In the genomic region with DNA sequence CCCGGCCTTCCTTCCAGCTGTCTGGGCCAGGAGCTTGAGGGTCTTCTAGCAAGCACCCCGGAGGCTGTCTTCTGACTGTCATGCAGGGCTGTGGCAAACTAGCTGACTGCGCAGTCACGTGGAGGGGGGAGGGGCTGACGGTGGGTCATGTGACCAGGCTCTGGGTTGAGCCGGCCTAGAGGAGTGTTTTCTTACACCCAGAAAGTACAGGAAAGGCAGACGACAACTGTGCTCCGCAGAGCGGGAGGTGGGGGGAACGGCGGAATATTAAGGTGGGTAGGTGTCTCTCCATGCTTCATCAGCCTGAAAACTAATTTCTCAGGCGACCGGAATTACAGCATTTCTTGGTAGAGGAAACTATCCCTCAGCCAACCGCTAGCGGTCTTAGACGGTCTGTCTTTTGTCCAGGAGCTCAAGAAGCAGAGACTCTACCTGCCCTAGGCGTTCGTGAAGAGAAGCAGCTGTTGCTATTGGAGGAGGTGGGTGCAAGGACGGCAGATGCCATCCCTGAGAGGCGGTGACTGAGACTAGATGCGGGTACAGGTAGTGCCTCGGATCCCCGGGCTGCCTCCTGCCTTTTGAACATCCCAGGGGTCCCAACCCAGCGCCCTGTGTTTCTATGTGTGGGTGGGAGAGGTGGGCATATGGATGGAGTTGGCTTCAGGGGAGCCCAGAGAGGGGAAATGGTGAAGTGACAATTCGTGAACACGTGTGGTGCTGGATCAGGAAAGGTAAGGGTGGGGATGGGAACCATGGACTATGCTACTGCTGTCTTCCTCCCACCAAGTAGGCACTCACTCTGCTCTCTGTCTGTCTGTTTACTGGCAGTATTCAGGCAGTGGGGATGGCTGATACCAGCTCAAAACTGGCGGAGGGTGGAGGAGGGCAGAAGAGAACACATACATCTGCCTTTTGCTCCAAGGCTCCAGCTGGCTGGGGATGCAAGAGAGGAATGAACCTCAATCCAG, we compare ENCODE assay signal across 9 cellular contexts. TPM values are rescaled to one million over a fixed set of nuclear protein-coding genes. Genes with fewer than 3 reads are reported as not detected.
DNase-seq lines count a peak whose midpoint lies in the region; ATAC-seq and TF ChIP-seq lines count a peak whose summit lies in the region.
"Had no signal": no experiment of that assay in that cellular context is flagged by ENCODE, and none has a peak within 500 bp of the region (broad histone marks: within the 10 kb centered on the region; RNA-seq: fewer than 3 reads in every experiment).

No MANE protein-coding gene starts in this region.

- peaks cover 11% of the 10 kb centered on the region for H3K36me3 Mint-ChIP-seq in activated T-cell treated with anti-CD3 and anti-CD28 coated beads, Interleukin-2, amount 50 U/mL, for 4 hours (ENCODE audit: insufficient read depth)
- peaks cover 6 to 15% of the 10 kb centered on the region in 2 donors for H3K36me3 Mint-ChIP-seq in naive B cell

- H3K36me3 ChIP-seq in fibroblast of lung (ENCODE audit: control insufficient read depth, insufficient read depth, low read length): no peaks in the 10 kb centered on the region
- H3K36me3 ChIP-seq: BLaER1 had no signal

- H3K9me3 Mint-ChIP-seq in activated T-cell treated with anti-CD3 and anti-CD28 coated beads, Interleukin-2, amount 50 U/mL, for 4 hours: no peaks in the 10 kb centered on the region
- peaks cover 1 to 15% (median 3%) of the 10 kb centered on the region in 7 donors for H3K9me3 Mint-ChIP-seq in naive B cell

- H3K4me3 ChIP-seq in fibroblast of lung (replicated peaks in 1 of 4; ENCODE audit: control extremely low read depth in 1 of 4, insufficient read depth in 1 of 4, low read depth in 3 of 4, low read length in 4 of 4): peak overlapping the region; percentile 54 to 66 (median 59)
- H3K4me3 ChIP-seq: BLaER1 had no signal

- peak overlapping the region; percentile 50 for H3K27ac ChIP-seq in fibroblast of lung (ENCODE audit: insufficient read depth, low read length)
- H3K27ac ChIP-seq: BLaER1 had no signal

- H3K27me3 ChIP-seq in fibroblast of lung (ENCODE audit: control insufficient read depth, insufficient read depth, low read length): no peaks in the 10 kb centered on the region
- H3K27me3 ChIP-seq: BLaER1 had no signal

- no peaks in the 10 kb centered on the region for H3K9me3 ChIP-seq in fibroblast of lung (ENCODE audit: control insufficient read depth, insufficient read depth, low read depth, low read length)

- H2AFZ ChIP-seq in fibroblast of lung (ENCODE audit: low read length): peak overlapping the region; percentile 83

- H3K27me3 Mint-ChIP-seq in activated T-cell treated with anti-CD3 and anti-CD28 coated beads, Interleukin-2, amount 50 U/mL, for 4 hours (ENCODE audit: low read depth): no peaks in the 10 kb centered on the region
- H3K27me3 Mint-ChIP-seq in naive B cell: no peaks in the 10 kb centered on the region

- H3K79me2 ChIP-seq in fibroblast of lung (ENCODE audit: control insufficient read depth, insufficient read depth, low read length): no peaks in the 10 kb centered on the region

- H4K20me1 ChIP-seq in fibroblast of lung (ENCODE audit: control insufficient read depth, extremely low read depth, insufficient read depth, low read length): no peaks in the 10 kb centered on the region
- H4K20me1 ChIP-seq: BLaER1 had no signal

- H3K27ac Mint-ChIP-seq in naive B cell: peak overlapping the region; percentile 80 to 96 (median 90)

- peak; percentile 98 for ATAC-seq in HG03196 (IDR thresholded peaks at IDR 0.05; ENCODE audit: unreplicated experiment)
- peak; percentile 98 for ATAC-seq in activated T-cell treated with anti-CD3 and anti-CD28 coated beads, Interleukin-2, amount 50 U/mL, for 4 hours
- ATAC-seq in naive B cell (ENCODE audit: low read depth in 2 of 2): peak; percentile 97

- TF ChIP-seq CTCF in fibroblast of lung (conservative IDR thresholded peaks at IDR 0.05 in 1 of 2, IDR thresholded peaks at IDR 0.05 in 1 of 2; ENCODE audit: low read depth in 1 of 2, low read length in 2 of 2): peak; percentile 19 to 27

- H3K4me2 ChIP-seq in fibroblast of lung (ENCODE audit: extremely low read depth, insufficient read depth, low read length): peak overlapping the region; percentile 72
- H3K4me2 ChIP-seq: BLaER1 had no signal

- H3K4me1 Mint-ChIP-seq in activated T-cell treated with anti-CD3 and anti-CD28 coated beads, Interleukin-2, amount 50 U/mL, for 4 hours (ENCODE audit: low read depth): peaks cover 27% of the 10 kb centered on the region
- H3K4me1 Mint-ChIP-seq in naive B cell: peaks cover 13 to 32% (median 20%) of the 10 kb centered on the region in 3 donors

- DNase-seq in SIG-M5 treated with dmso at 0.1 percent for 504 hours (lab: John Stamatoyannopoulos, UW; ENCODE audit: unreplicated experiment) (peak; percentile 25), SIG-M5 (lab: John Stamatoyannopoulos, UW) (no peak), NCI-H82 (lab: John Stamatoyannopoulos, UW) (peak; percentile 88), fibroblast of lung (ENCODE audit: low read depth in 2 of 2) (peak; percentile 61 to 77), naive B cell (peak; percentile 73)
- DNase-seq in activated T-cell treated with anti-CD3 and anti-CD28 coated beads, Interleukin-2, amount 50 U/mL, for 4 hours: peak; percentile 76
- DNase-seq in stimulated activated CD8-positive, alpha-beta memory T cell treated with anti-CD3 and anti-CD28 coated beads, Interleukin-7, amount 100 ng/mL, for 4 hours (ENCODE audit: low read depth in 2 of 2): peak; percentile 70 to 74

- H3K4me1 ChIP-seq in fibroblast of lung (ENCODE audit: control insufficient read depth, extremely low read depth, insufficient read depth, low read length): no peaks in the 10 kb centered on the region
- H3K4me1 ChIP-seq: BLaER1 had no signal

- H3K4me3 Mint-ChIP-seq in activated T-cell treated with anti-CD3 and anti-CD28 coated beads, Interleukin-2, amount 50 U/mL, for 4 hours: peak overlapping the region; percentile 91
- peak overlapping the region; percentile 82 to 96 (median 94) for H3K4me3 Mint-ChIP-seq in naive B cell

- peak overlapping the region; percentile 8 for H3K9ac ChIP-seq in fibroblast of lung (ENCODE audit: insufficient read depth, low read length)
- H3K9ac ChIP-seq: BLaER1 had no signal

RNA-seq across cellular contexts. Expression of a gene that starts 8.8 kb away (rescaled TPM):
- total RNA-seq in activated T-cell treated with anti-CD3 and anti-CD28 coated beads, Interleukin-2, amount 50 U/mL, for 4 hours: 1 to 10 TPM; 2.1 to 2.5 (median 2.2) TPM
- 4.9 and 5.8 TPM in 2 replicates for total RNA-seq in fibroblast of lung
- polyA plus RNA-seq in fibroblast of lung (1.6 and 1.7 TPM in 2 replicates), naive B cell (ENCODE audit: low read depth in 6 of 6) (1 to 10 TPM in 5 of 6 donors, not detected in 1; 1.2 to 4.8 (median 3.0) TPM)
- 1.4 and 1.7 TPM in 2 replicates for polyA plus RNA-seq in fibroblast of lung (2012)
- 0.43 and 3.1 TPM in 2 replicates for polyA minus RNA-seq in fibroblast of lung (ENCODE audit: low replicate concordance)

RNA-seq across cellular contexts. Expression of a gene that starts 52.2 kb away (rescaled TPM):
- under 1 TPM; 0.33 to 0.61 (median 0.42) TPM for total RNA-seq in activated T-cell treated with anti-CD3 and anti-CD28 coated beads, Interleukin-2, amount 50 U/mL, for 4 hours
- 16.9 and 24.6 TPM in 2 replicates for total RNA-seq in fibroblast of lung
- polyA plus RNA-seq in fibroblast of lung (8.8 and 12.9 TPM in 2 replicates), naive B cell (ENCODE audit: low read depth in 6 of 6) (1 to 10 TPM in 1 of 6 donors, under 1 TPM in 5; 0.19 to 2.9 (median 0.27) TPM)
- 7.5 and 11.6 TPM in 2 replicates for polyA plus RNA-seq in fibroblast of lung (2012)
- polyA minus RNA-seq in fibroblast of lung (ENCODE audit: low replicate concordance): 9.4 TPM in 2 replicates

Comparison
In these comparisons a context has a peak if more than half of its experiments do, and no peak if none do; other contexts are left out.
1. RNA of a gene that starts 52.2 kb away (total RNA-seq): 16.9 to 24.6 TPM in fibroblast of lung; 0.33 to 0.61 TPM in activated T-cell treated with anti-CD3 and anti-CD28 coated beads, Interleukin-2, amount 50 U/mL, for 4 hours; every median in the first group is over 10 times any median in the second.
2. Peak in every context shown above with its lines, with median percentiles within 50 percentile points of each other: ATAC-seq.